15 cellular contexts compared by ENCODE assay signal in the genomic region with DNA sequence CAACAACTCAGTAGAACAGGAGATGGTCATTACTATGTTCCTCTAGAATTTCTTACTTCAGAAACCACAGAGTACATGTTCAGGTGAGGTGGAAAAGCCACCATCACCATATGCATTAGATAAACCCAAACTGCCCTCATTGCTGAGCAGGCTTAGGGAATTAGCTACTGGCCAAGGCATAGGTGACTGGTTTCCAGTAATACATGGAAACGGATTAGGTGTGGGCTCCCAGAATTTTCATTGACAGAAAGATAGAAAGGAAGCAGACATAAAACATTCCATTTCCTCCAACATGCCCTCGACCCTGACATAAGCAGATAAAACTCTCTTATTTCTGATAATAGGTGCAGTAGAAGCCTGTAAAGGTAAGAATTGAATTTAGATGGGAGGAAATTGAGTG.
DNase-seq lines count a peak whose midpoint lies in the region; ATAC-seq and TF ChIP-seq lines count a peak whose summit lies in the region.
"Had no signal": no experiment of that assay in that cellular context is flagged by ENCODE, and none has a peak within 500 bp of the region (broad histone marks: within the 10 kb centered on the region; RNA-seq: fewer than 3 reads in every experiment).

No MANE protein-coding gene starts in this region.

- no peak overlapping the region for H4K91ac ChIP-seq in trophoblast cell (ENCODE audit: low read depth, low read length)

- H3K36me3 Mint-ChIP-seq in activated CD4-positive, alpha-beta memory T cell treated with anti-CD3 and anti-CD28 coated beads for 36 hours: no peaks in the 10 kb centered on the region

- no peak overlapping the region for H3K4ac ChIP-seq in trophoblast cell (ENCODE audit: low read depth, low read length)

- no peak overlapping the region for H4K12ac ChIP-seq in trophoblast cell (ENCODE audit: low read depth, low read length)

- H3K18ac ChIP-seq in trophoblast cell (ENCODE audit: low read length): no peak overlapping the region

- H3K27ac ChIP-seq in HCT116 (ENCODE audit: low read depth, low read length) (no peak overlapping the region), VCaP (peak overlapping the region; percentile 50), trophoblast cell (ENCODE audit: low read depth, low read length) (peak overlapping the region; percentile 87), body of pancreas (no peak overlapping the region)
- H3K27ac ChIP-seq: HL-60 had no signal

- no peaks in the 10 kb centered on the region for H3K4me1 Mint-ChIP-seq in activated CD4-positive, alpha-beta memory T cell treated with anti-CD3 and anti-CD28 coated beads for 36 hours (ENCODE audit: low read depth)
- H3K4me1 Mint-ChIP-seq: B cell had no signal

- H3K9me3 ChIP-seq in HCT116 (ENCODE audit: control insufficient read depth in 1 of 2, insufficient read depth in 1 of 2, low read depth in 1 of 2, low read length in 2 of 2): no peaks in the 10 kb centered on the region
- no peaks in the 10 kb centered on the region for H3K9me3 ChIP-seq in trophoblast cell (ENCODE audit: insufficient read depth, low read depth, low read length)
- no peaks in the 10 kb centered on the region for H3K9me3 ChIP-seq in body of pancreas

- no peak overlapping the region for H3K23ac ChIP-seq in trophoblast cell (ENCODE audit: low read length)

- no peak overlapping the region for H2AK5ac ChIP-seq in trophoblast cell (ENCODE audit: low read length)

- intact Hi-C loops in HCT116 (cut with micrococcal nuclease) (no loop called here), body of pancreas (cut with DNase I) (no loop called here)
- intact Hi-C loops in activated CD4-positive, alpha-beta memory T cell treated with anti-CD3 and anti-CD28 coated beads for 36 hours (cut with micrococcal nuclease): no loop called here

- peak overlapping the region; percentile 3 for H2BK12ac ChIP-seq in trophoblast cell (ENCODE audit: low read length)

- CTCF ChIA-PET in HCT116 (lab: Charles Lee): no interaction called here
- CTCF ChIA-PET in activated CD4-positive, alpha-beta memory T cell treated with anti-CD3 and anti-CD28 coated beads for 36 hours (lab: Charles Lee): no interaction called here

- peak overlapping the region; percentile 93 for H2BK120ac ChIP-seq in trophoblast cell (ENCODE audit: insufficient read depth, low read length, poor library complexity)

- H3K4me3 ChIP-seq in HCT116 (replicated peaks in 1 of 2; ENCODE audit: low read depth in 1 of 2, low read length in 2 of 2): no peak overlapping the region
- no peak overlapping the region for H3K4me3 ChIP-seq in trophoblast cell (ENCODE audit: low read depth, low read length)
- H3K4me3 ChIP-seq in body of pancreas: no peak overlapping the region

- no TSS peak for BruUV-seq in HCT116 (replicated peaks; lab: Mats Ljungman, UMichigan)

- H3K4me1 ChIP-seq in HCT116 (ENCODE audit: control insufficient read depth in 1 of 2, insufficient read depth in 2 of 2, low read length in 2 of 2) (peaks cover 0 to 11% of the 10 kb centered on the region in 2 experiments; a peak in 2 of 4 replicates), trophoblast cell (ENCODE audit: control insufficient read depth in 1 of 2, insufficient read depth in 2 of 2, low read length in 2 of 2) (peaks cover 2 to 11% of the 10 kb centered on the region in 2 experiments), body of pancreas (no peaks in the 10 kb centered on the region)

- no peak overlapping the region for H3K27ac Mint-ChIP-seq in activated CD4-positive, alpha-beta memory T cell treated with anti-CD3 and anti-CD28 coated beads for 36 hours
- H3K27ac Mint-ChIP-seq: B cell; CD4-positive, alpha-beta T cell had no signal

- no peak overlapping the region for H3K4me2 ChIP-seq in HCT116 (ENCODE audit: low read length)
- H3K4me2 ChIP-seq in trophoblast cell (ENCODE audit: low read length): peak overlapping the region; percentile 18

- H3K14ac ChIP-seq in trophoblast cell (ENCODE audit: low read length): no peak overlapping the region

- POLR2A ChIA-PET in HCT116 (lab: Charles Lee): no interaction called here
- POLR2A ChIA-PET in activated CD4-positive, alpha-beta memory T cell treated with anti-CD3 and anti-CD28 coated beads for 36 hours (lab: Charles Lee): no interaction called here

- H3K36me3 ChIP-seq in HCT116 (ENCODE audit: control insufficient read depth in 1 of 2, insufficient read depth in 2 of 2, low read length in 2 of 2) (no peaks in the 10 kb centered on the region), trophoblast cell (ENCODE audit: control insufficient read depth in 1 of 2, insufficient read depth in 2 of 2, low read length in 2 of 2) (no peaks in the 10 kb centered on the region), body of pancreas (replicated peaks in 1 of 2; ENCODE audit: insufficient read depth in 1 of 2, low read depth in 2 of 2) (no peaks in the 10 kb centered on the region)

- no CpG with 5 or more reads among the region's 2 CpGs for WGBS in trophoblast cell (ENCODE audit: extremely low coverage, insufficient coverage, insufficient read length)
- 29 to 30% methylated on average over 2 of the region's 2 CpGs for WGBS in body of pancreas, 2 donors

- H2AFZ ChIP-seq in HCT116 (ENCODE audit: low read depth, low read length, poor library complexity, severe bottlenecking) (peak overlapping the region; percentile 36), trophoblast cell (ENCODE audit: insufficient read depth, low read length, poor library complexity) (no peak overlapping the region)

- H3K79me2 ChIP-seq in HCT116 (ENCODE audit: insufficient read depth, low read length): no peaks in the 10 kb centered on the region
- H3K79me2 ChIP-seq in trophoblast cell (ENCODE audit: control insufficient read depth, insufficient read depth, low read length, poor library complexity): peaks cover 2% of the 10 kb centered on the region

- H3K27me3 Mint-ChIP-seq in activated CD4-positive, alpha-beta memory T cell treated with anti-CD3 and anti-CD28 coated beads for 36 hours: no peaks in the 10 kb centered on the region
- H3K27me3 Mint-ChIP-seq: B cell; CD4-positive, alpha-beta T cell had no signal

- H4K20me1 ChIP-seq in HCT116 (ENCODE audit: insufficient read depth): no peaks in the 10 kb centered on the region

- TF ChIP-seq CTCF in HCT116 (IDR thresholded peaks at IDR 0.05 in 2 of 3, conservative IDR thresholded peaks at IDR 0.05 in 1 of 3; ENCODE audit: borderline replicate concordance in 1 of 3, insufficient read depth in 1 of 3, low read depth in 2 of 3, low read length in 2 of 3) (no peak), VCaP (conservative IDR thresholded peaks at IDR 0.05) (no peak), body of pancreas (IDR thresholded peaks at IDR 0.05) (no peak)

- TF ChIP-seq RAD21 in HCT116 (IDR thresholded peaks at IDR 0.05; ENCODE audit: low read depth): no peak

- ATAC-seq in HCT116 (no peak), GM19324 (IDR thresholded peaks at IDR 0.05; ENCODE audit: low FRiP score, unreplicated experiment) (no peak), body of pancreas (no peak)

- H3K9ac ChIP-seq in HCT116 (ENCODE audit: low read length) (no peak overlapping the region), trophoblast cell (ENCODE audit: low read length) (no peak overlapping the region)

- no peak for DNase-seq in HCT116 (ENCODE audit: low read depth, low spot score)
- peak; percentile 52 for DNase-seq in islet precursor cell
- peak in 1 of 2 donors; percentile 13 for DNase-seq in trophoblast cell
- DNase-seq in body of pancreas: no peak
- no peak for DNase-seq in RKO (ENCODE audit: low spot score)
- DNase-seq in activated CD4-positive, alpha-beta memory T cell treated with anti-CD3 and anti-CD28 coated beads for 36 hours: no peak
- DNase-seq: C1 segment of cervical spinal cord; Calu3; CD4-positive, alpha-beta T cell; DMS79 treated with DMSO at 0.1 percent for 48 hours; HCEC 1CT had no signal

- H3K9me3 Mint-ChIP-seq in activated CD4-positive, alpha-beta memory T cell treated with anti-CD3 and anti-CD28 coated beads for 36 hours: peaks cover 12% of the 10 kb centered on the region

- no peak overlapping the region for H3K4me3 Mint-ChIP-seq in activated CD4-positive, alpha-beta memory T cell treated with anti-CD3 and anti-CD28 coated beads for 36 hours
- H3K4me3 Mint-ChIP-seq: B cell; CD4-positive, alpha-beta T cell had no signal

- H4K8ac ChIP-seq in trophoblast cell (ENCODE audit: low read depth, low read length): no peak overlapping the region

- TF ChIP-seq POLR2A in HCT116 (IDR thresholded peaks at IDR 0.05; ENCODE audit: borderline replicate concordance, extremely low read depth, insufficient read depth, insufficient read length) (no peak), body of pancreas (IDR thresholded peaks at IDR 0.05) (no peak)

- peaks cover 2% of the 10 kb centered on the region for H3K79me1 ChIP-seq in trophoblast cell (ENCODE audit: low read length)

- H3K9me2 ChIP-seq in HCT116 (ENCODE audit: insufficient read depth): no peaks in the 10 kb centered on the region

- peak overlapping the region; percentile 80 for H2BK5ac ChIP-seq in trophoblast cell (ENCODE audit: low read depth, low read length, poor library complexity)

- RAD21 ChIA-PET in HCT116 (lab: Charles Lee; ENCODE audit: low non-redundant PET in 1 of 2, low total read pairs in 2 of 2, uncharacterized antibody in 2 of 2, unreplicated experiment in 2 of 2): no interaction called here

- H3K27me3 ChIP-seq in HCT116 (ENCODE audit: insufficient read depth, low read length): no peaks in the 10 kb centered on the region
- H3K27me3 ChIP-seq in trophoblast cell (ENCODE audit: insufficient read depth, low read length): no peaks in the 10 kb centered on the region
- no peaks in the 10 kb centered on the region for H3K27me3 ChIP-seq in body of pancreas

TF ChIP-seq in HCT116, 20 proteins besides CTCF, POLR2A, EP300 and RAD21 (continues in another document):
- TF ChIP-seq, protein P1, sequence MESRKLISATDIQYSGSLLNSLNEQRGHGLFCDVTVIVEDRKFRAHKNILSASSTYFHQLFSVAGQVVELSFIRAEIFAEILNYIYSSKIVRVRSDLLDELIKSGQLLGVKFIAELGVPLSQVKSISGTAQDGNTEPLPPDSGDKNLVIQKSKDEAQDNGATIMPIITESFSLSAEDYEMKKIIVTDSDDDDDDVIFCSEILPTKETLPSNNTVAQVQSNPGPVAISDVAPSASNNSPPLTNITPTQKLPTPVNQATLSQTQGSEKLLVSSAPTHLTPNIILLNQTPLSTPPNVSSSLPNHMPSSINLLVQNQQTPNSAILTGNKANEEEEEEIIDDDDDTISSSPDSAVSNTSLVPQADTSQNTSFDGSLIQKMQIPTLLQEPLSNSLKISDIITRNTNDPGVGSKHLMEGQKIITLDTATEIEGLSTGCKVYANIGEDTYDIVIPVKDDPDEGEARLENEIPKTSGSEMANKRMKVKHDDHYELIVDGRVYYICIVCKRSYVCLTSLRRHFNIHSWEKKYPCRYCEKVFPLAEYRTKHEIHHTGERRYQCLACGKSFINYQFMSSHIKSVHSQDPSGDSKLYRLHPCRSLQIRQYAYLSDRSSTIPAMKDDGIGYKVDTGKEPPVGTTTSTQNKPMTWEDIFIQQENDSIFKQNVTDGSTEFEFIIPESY (IDR thresholded peaks at IDR 0.05; ENCODE audit: extremely low read depth, insufficient replicate concordance, low read length): no peak
- TF ChIP-seq EZH2phosphoT487 (IDR thresholded peaks at IDR 0.05; ENCODE audit: borderline replicate concordance): no peak
- no peak for TF ChIP-seq CBX3 (IDR thresholded peaks at IDR 0.05; ENCODE audit: low read depth)
- no peak for TF ChIP-seq JUND (IDR thresholded peaks at IDR 0.05)

Comparison
In these comparisons a context has a peak if more than half of its experiments do, and no peak if none do; other contexts are left out.
1. H3K27ac ChIP-seq: peak in VCaP (single experiment) and trophoblast cell (single experiment); none in HCT116 (single experiment) and body of pancreas (0 of 4).